12 cellular contexts compared by ENCODE assay signal in the genomic region with DNA sequence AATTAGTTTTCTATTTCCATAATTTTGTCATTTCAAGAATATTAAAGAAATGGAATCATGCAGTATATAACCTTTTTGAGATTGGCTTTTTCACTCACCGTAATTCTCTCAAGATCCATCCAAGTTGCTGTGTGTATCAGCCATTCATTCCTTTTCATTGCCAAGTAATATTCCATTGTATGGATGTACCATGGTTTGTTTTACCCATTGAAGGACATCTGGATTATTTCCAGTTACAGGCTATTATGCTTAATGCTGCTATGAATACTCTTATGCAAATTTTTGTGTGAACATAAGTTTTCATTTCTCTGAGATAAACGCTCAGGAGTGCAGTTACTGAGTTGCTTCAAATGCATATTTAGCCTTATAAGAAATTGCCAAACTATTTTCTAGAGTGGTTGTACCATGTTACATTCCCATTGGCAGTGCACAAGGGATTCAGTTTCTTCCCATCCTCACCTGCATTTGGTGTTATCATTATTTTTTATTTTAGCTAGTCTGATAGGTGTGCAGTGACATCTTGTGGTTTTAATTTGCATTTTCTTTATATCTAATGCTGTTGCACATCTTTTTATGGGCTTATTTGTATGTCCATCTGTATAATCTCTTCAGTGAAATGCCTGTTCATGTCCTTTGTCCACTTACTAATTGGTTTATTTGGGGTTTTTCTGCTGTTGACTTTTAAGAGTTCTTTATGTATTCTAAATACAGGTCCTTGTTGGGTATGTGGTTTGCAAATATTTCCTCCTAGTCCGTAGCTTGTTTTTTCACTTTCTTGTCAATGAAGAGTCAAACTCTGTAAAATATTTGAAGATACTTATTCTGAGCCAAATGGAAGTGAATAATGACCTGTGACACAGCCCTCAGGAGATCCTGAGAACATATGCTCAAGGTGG. TPM values are rescaled to one million over a fixed set of nuclear protein-coding genes. Genes with fewer than 3 reads are reported as not detected.
DNase-seq lines count a peak whose midpoint lies in the region; ATAC-seq and TF ChIP-seq lines count a peak whose summit lies in the region.
"Had no signal": no experiment of that assay in that cellular context is flagged by ENCODE, and none has a peak within 500 bp of the region (broad histone marks: within the 10 kb centered on the region; RNA-seq: fewer than 3 reads in every experiment).

No MANE protein-coding gene starts in this region.

- POLR2A ChIA-PET in IMR-90 (lab: Charles Lee; ENCODE audit: unreplicated experiment): no interaction called here
- POLR2A ChIA-PET in SK-N-SH (lab: Yijun Ruan, JAX): no interaction called here

- H3K27ac ChIP-seq in IMR-90 (ENCODE audit: insufficient read depth, low read length) (no peak overlapping the region), SK-N-SH (ENCODE audit: low read depth in 2 of 2, low read length in 1 of 2) (no peak overlapping the region), coronary artery (no peak overlapping the region)

- TF ChIP-seq CTCF in BE2C (IDR thresholded peaks at IDR 0.05; ENCODE audit: low read depth, low read length) (peak; percentile 32), IMR-90 (conservative IDR thresholded peaks at IDR 0.05; ENCODE audit: low read depth, low read length) (peak; percentile 35; the same call in 1 of the 2 replicates), SK-N-SH (IDR thresholded peaks at IDR 0.05) (peak; percentile 49), coronary artery (IDR thresholded peaks at IDR 0.05) (no peak)

- TF ChIP-seq POLR2A in IMR-90 (IDR thresholded peaks at IDR 0.05; ENCODE audit: low read depth, low read length): no peak

- DNase-seq in BE2C: no peak
- no peak for DNase-seq in IMR-90
- no peak for DNase-seq in SK-N-SH
- peak; percentile 10 for DNase-seq in kidney glomerular epithelial cell (lab: John Stamatoyannopoulos, UW)
- no peak for DNase-seq in amniotic stem cell (lab: John Stamatoyannopoulos, UW)
- no peak for DNase-seq in cortex of kidney (lab: John Stamatoyannopoulos, UW)
- DNase-seq in coronary artery (ENCODE audit: low spot score): no peak
- DNase-seq in NCI-H774 (lab: John Stamatoyannopoulos, UW): no peak
- DNase-seq: activated CD4-positive, alpha-beta T cell treated with anti-CD3 and anti-CD28 coated beads, Interleukin-2, amount 10 ng/mL, durations not matched to agents 7 days and 5 days; activated naive CD8-positive, alpha-beta T cell treated with anti-CD3 and anti-CD28 coated beads, Interleukin-2, amount 10 ng/mL, durations not matched to agents 7 days and 5 days; DMS79 had no signal

- H3K9ac ChIP-seq in IMR-90 (ENCODE audit: low read depth, low read length) (no peak overlapping the region), SK-N-SH (no peak overlapping the region)

- intact Hi-C loops in IMR-90 (cut with micrococcal nuclease): no loop called here

- no peak overlapping the region for H4K8ac ChIP-seq in IMR-90 (ENCODE audit: low read depth in 2 of 2, low read length in 2 of 2)

- no peak overlapping the region for H4K5ac ChIP-seq in IMR-90 (ENCODE audit: low read depth, low read length)

- no peaks in the 10 kb centered on the region for H3K9me2 ChIP-seq in SK-N-SH

- H3K27me3 ChIP-seq in BE2C (no peaks in the 10 kb centered on the region), IMR-90 (ENCODE audit: control insufficient read depth, insufficient read depth, low read length) (no peaks in the 10 kb centered on the region), SK-N-SH (ENCODE audit: insufficient read depth) (no peaks in the 10 kb centered on the region)

- H3K4ac ChIP-seq in IMR-90 (ENCODE audit: low read depth, low read length): no peak overlapping the region

- H3K4me1 ChIP-seq in BE2C (no peaks in the 10 kb centered on the region), IMR-90 (ENCODE audit: control insufficient read depth, insufficient read depth, low read length) (no peaks in the 10 kb centered on the region), SK-N-SH (ENCODE audit: control insufficient read depth in 1 of 2, insufficient read depth in 2 of 2, low read depth in 1 of 2, low read length in 1 of 2) (no peaks in the 10 kb centered on the region)

- no peak overlapping the region for H2BK15ac ChIP-seq in IMR-90 (ENCODE audit: low read depth, low read length)

- H2AFZ ChIP-seq in IMR-90 (replicated peaks; ENCODE audit: low read length, poor library complexity) (no peak overlapping the region), SK-N-SH (ENCODE audit: low read depth) (no peak overlapping the region)

- H3K36me3 ChIP-seq in BE2C: no peaks in the 10 kb centered on the region
- 0 out of 2 replicates have a peak, but pooled peaks cover 1% of the 10 kb centered on the region for H3K36me3 ChIP-seq in IMR-90 (ENCODE audit: control insufficient read depth, insufficient read depth, low read length)
- H3K36me3 ChIP-seq in SK-N-SH (replicated peaks in 1 of 2; ENCODE audit: control insufficient read depth in 1 of 2, insufficient read depth in 2 of 2, low read length in 1 of 2): peaks cover 0 to 2% of the 10 kb centered on the region in 2 experiments

- H3K9me3 ChIP-seq in BE2C: peaks cover 4% of the 10 kb centered on the region; the same call in 1 of the 2 replicates
- H3K9me3 ChIP-seq in IMR-90 (ENCODE audit: control insufficient read depth, insufficient read depth, low read length): no peaks in the 10 kb centered on the region
- no peaks in the 10 kb centered on the region for H3K9me3 ChIP-seq in SK-N-SH

- no CpG with 5 or more reads among the region's 3 CpGs for WGBS in IMR-90 (ENCODE audit: extremely low coverage in 2 of 2, insufficient read length in 1 of 2), 2 experiments
- 65% methylated on average over 3 of the region's 3 CpGs for WGBS in SK-N-SH (ENCODE audit: low lambda C conversion rate)

- CTCF ChIA-PET in IMR-90 (lab: Yijun Ruan, JAX) (no interaction called here), SK-N-SH (lab: Yijun Ruan, JAX) (interaction anchor here (1.2 kb wide), 1 partner anchor 30 kb away, joined by 3 read pairs; no protein-coding TSS in a partner anchor)

- no peak overlapping the region for H2BK20ac ChIP-seq in IMR-90 (ENCODE audit: low read depth, low read length)

- H3K18ac ChIP-seq in IMR-90 (ENCODE audit: low read depth, low read length): no peak overlapping the region

- H2BK120ac ChIP-seq in IMR-90 (ENCODE audit: low read depth, low read length): no peak overlapping the region

- no peak overlapping the region for H2BK5ac ChIP-seq in IMR-90 (ENCODE audit: low read depth, low read length, poor library complexity, severe bottlenecking)

- dilution Hi-C loops in IMR-90 (cut with HindIII; ENCODE audit: low sequenced_read_pairs, unreplicated experiment): no loop called here

- no peak overlapping the region for H3K14ac ChIP-seq in IMR-90 (replicated peaks; ENCODE audit: low read depth, low read length)

- H4K20me1 ChIP-seq in IMR-90 (ENCODE audit: insufficient read depth, low read length): peaks cover 20% of the 10 kb centered on the region; the same call in 1 of the 2 replicates
- 0 out of 2 replicates have a peak, but pooled peaks cover under 1% of the 10 kb centered on the region for H4K20me1 ChIP-seq in SK-N-SH (ENCODE audit: insufficient read depth)

- peaks cover 9% of the 10 kb centered on the region for H3K9me1 ChIP-seq in IMR-90 (ENCODE audit: insufficient read depth, low read length)

- ATAC-seq in IMR-90 (ENCODE audit: low read depth): no peak
- ATAC-seq: Panc1 had no signal

- H3K23ac ChIP-seq in IMR-90 (ENCODE audit: low read depth, low read length): no peak overlapping the region

- no peak overlapping the region for H3K4me3 ChIP-seq in BE2C (ENCODE audit: low read depth, low read length)
- no peak overlapping the region for H3K4me3 ChIP-seq in IMR-90 (ENCODE audit: insufficient read depth, low read depth, low read length)
- no peak overlapping the region for H3K4me3 ChIP-seq in SK-N-SH (ENCODE audit: low read depth in 2 of 2, low read length in 1 of 2)
- no peak overlapping the region for H3K4me3 ChIP-seq in coronary artery

- no peaks in the 10 kb centered on the region for H3F3A ChIP-seq in SK-N-SH (replicated peaks; ENCODE audit: insufficient read depth)

- H3K4me2 ChIP-seq in IMR-90 (ENCODE audit: low read depth, low read length): no peak overlapping the region
- no peak overlapping the region for H3K4me2 ChIP-seq in SK-N-SH

- H4K91ac ChIP-seq in IMR-90 (ENCODE audit: insufficient read depth, low read depth, low read length): no peak overlapping the region

- no peak overlapping the region for H3K56ac ChIP-seq in IMR-90 (ENCODE audit: extremely low read depth, insufficient read depth, low read length)

- BruUV-seq in IMR-90 (replicated peaks; lab: Mats Ljungman, UMichigan): no TSS peak

- H3K79me1 ChIP-seq in IMR-90 (ENCODE audit: low read depth in 1 of 2, low read length in 2 of 2): peaks cover 28 to 33% of the 10 kb centered on the region in 2 experiments

- TF ChIP-seq EP300 in SK-N-SH (IDR thresholded peaks at IDR 0.05; ENCODE audit: borderline replicate concordance in 1 of 2, low read depth in 1 of 2, low read length in 1 of 2): no peak

- in situ Hi-C loops in IMR-90 (cut with MboI; ENCODE audit: low sequenced_read_pairs): no loop called here

- peaks cover 33% of the 10 kb centered on the region; the same call in 1 of the 2 replicates for H3K79me2 ChIP-seq in SK-N-SH (ENCODE audit: insufficient read depth)

- TF ChIP-seq RAD21 in IMR-90 (IDR thresholded peaks at IDR 0.05; ENCODE audit: low read length) (peak; percentile 55), SK-N-SH (IDR thresholded peaks at IDR 0.05; ENCODE audit: low read length) (peak; percentile 40)

- no peak overlapping the region for H2AK5ac ChIP-seq in IMR-90 (ENCODE audit: low read depth, low read length)

- no peak overlapping the region for H2AK9ac ChIP-seq in IMR-90 (replicated peaks; ENCODE audit: low read depth, low read length, poor library complexity)

TF ChIP-seq in IMR-90, 13 proteins besides CTCF, POLR2A, EP300 and RAD21:
- no peak for TF ChIP-seq MXI1 (IDR thresholded peaks at IDR 0.05; ENCODE audit: borderline replicate concordance, low read depth, low read length)
- peak; percentile 35 for TF ChIP-seq SMC3 (IDR thresholded peaks at IDR 0.05; ENCODE audit: low read depth, low read length)

RNA-seq across cellular contexts. Expression of a gene that starts 32.7 kb away (rescaled TPM):
- 58.2 TPM for polyA plus RNA-seq in BE2C (2012; ENCODE audit: insufficient read depth, insufficient read length, low read depth)
- total RNA-seq in IMR-90 (2012; rRNA removed): 22.5 and 22.6 TPM in 2 replicates
- 31.2 and 32.9 TPM in 2 replicates for polyA plus RNA-seq in IMR-90 (2012; rRNA removed)
- 21.4 and 35.3 TPM in 2 replicates for polyA plus RNA-seq in IMR-90 (2012; cell fraction: cytosol; rRNA removed)
- polyA plus RNA-seq in IMR-90 (2012; cell fraction: nucleus; rRNA removed; ENCODE audit: low replicate concordance): 27.4 and 30.5 TPM in 2 replicates
- 33.9 and 41.4 TPM in 2 replicates for polyA plus RNA-seq in SK-N-SH (2012; rRNA removed)
- 27.2 and 29.9 TPM in 2 replicates for polyA plus RNA-seq in SK-N-SH (2012; cell fraction: cytosol; rRNA removed)
- polyA plus RNA-seq in SK-N-SH (2012; cell fraction: nucleus; rRNA removed): 28.1 and 28.4 TPM in 2 replicates
